Comparison of ENCODE assay signal across 26 cellular contexts in the genomic region with DNA sequence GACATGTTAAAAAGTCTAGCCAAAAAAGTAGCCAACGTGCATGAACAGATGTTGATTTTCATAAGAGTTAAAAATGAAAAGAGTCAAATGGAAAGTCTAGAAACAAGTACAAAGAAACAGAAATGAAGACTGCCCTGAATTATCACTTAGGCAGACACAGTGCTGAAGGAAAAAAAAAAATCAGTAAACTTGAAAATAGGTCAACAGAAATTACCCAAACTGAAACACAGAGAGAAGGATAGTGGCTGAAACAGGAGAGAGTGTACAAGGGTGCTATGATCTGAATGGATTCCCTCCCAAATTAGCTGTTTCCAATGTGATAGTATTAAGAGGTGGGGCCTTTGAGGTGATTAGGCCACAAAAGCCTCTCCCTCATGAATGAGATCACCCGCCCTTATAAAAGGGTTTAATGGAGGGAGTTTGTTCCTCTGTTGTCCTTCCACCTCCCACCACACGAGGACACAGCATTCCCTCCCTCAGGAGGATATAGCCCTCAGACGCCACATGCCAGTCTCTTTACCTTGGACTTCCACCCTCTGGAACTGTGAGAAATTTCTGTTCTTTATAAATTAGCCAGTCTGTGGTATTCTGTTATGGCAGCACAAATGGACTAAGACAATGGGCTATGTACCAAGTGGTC.
DNase-seq lines count a peak whose midpoint lies in the region; ATAC-seq, FAIRE-seq and TF ChIP-seq lines count a peak whose summit lies in the region.
"Had no signal": no experiment of that assay in that cellular context is flagged by ENCODE, and none has a peak within 500 bp of the region (broad histone marks: within the 10 kb centered on the region; RNA-seq: fewer than 3 reads in every experiment).

No MANE protein-coding gene starts in this region.

- WGBS in A549 (ENCODE audit: missing lambda C conversion rate): 85% methylated on average over 4 of the region's 4 CpGs
- WGBS in pancreas, 2 donors: 88 to 92% methylated on average over 4 of the region's 4 CpGs

- no peak overlapping the region for H3K4me3 ChIP-seq in A549
- H3K4me3 ChIP-seq in NT2/D1 (ENCODE audit: insufficient read length, low read depth): no peak overlapping the region
- no peak overlapping the region for H3K4me3 ChIP-seq in pancreas
- H3K4me3 ChIP-seq: HAP-1, lung, testis had no signal

- H3K4me3 Mint-ChIP-seq in T-helper 17 cell: no peak overlapping the region
- H3K4me3 Mint-ChIP-seq in stimulated activated naive B cell treated with anti-CD40 and anti-IgM and Interleukin-4, amounts not matched to agents 10 μg/mL and 1 μg/mL and 100 μg/mL, for 72 hours: no peak overlapping the region
- H3K4me3 Mint-ChIP-seq: brain; immature natural killer cell; naive thymus-derived CD8-positive, alpha-beta T cell; T-helper 1 cell treated with Interleukin-12 subunit alpha and Interleukin-12 subunit beta and Interleukin-4 antibody, amounts not matched to agents 30 μg/mL and 1 μg/mL, for 36 hours had no signal

- no peak overlapping the region for H3K4me2 ChIP-seq in A549

- CTCF ChIA-PET in A549 (lab: Yijun Ruan, JAX): interaction anchor here (0.7 kb wide), 1 partner anchor 118 kb away, joined by 5 read pairs; no protein-coding TSS in a partner anchor

- ATAC-seq in A549: peak; percentile 34 to 46; a peak in 3 of 6 replicates
- ATAC-seq in GM21723 (IDR thresholded peaks at IDR 0.05; ENCODE audit: unreplicated experiment): peak; percentile 63
- no peak for ATAC-seq in T-helper 17 cell
- no peak for ATAC-seq in pancreas
- no peak for ATAC-seq in stimulated activated naive B cell treated with anti-CD40 and anti-IgM and Interleukin-4, amounts not matched to agents 10 μg/mL and 1 μg/mL and 100 μg/mL, for 72 hours (replicated peaks)
- ATAC-seq: naive thymus-derived CD8-positive, alpha-beta T cell had no signal

- TF ChIP-seq EP300 in A549 (IDR thresholded peaks at IDR 0.05): no peak

- FAIRE-seq in A549 (lab: Jason Lieb, UNC): no peak
- FAIRE-seq in pancreas (lab: Jason Lieb, UNC): no peak
- FAIRE-seq: GM12891, GM19239 had no signal

- DNase-seq in A549 (ENCODE audit: low read depth in 1 of 2, low spot score in 1 of 2) (no peak), NT2/D1 (ENCODE audit: low read depth, low spot score) (peak; percentile 25), iPS-NIHi7 (ENCODE audit: extremely low spot score) (peak; percentile 60), NCI-H1417 treated with DMSO at 0.1 percent for 48 hours (lab: John Stamatoyannopoulos, UW) (no peak), T-helper 17 cell (no peak), pancreas (no peak)
- no peak for DNase-seq in stimulated activated naive B cell treated with anti-CD40 and anti-IgM and Interleukin-4, amounts not matched to agents 10 μg/mL and 1 μg/mL and 100 μg/mL, for 72 hours
- DNase-seq: activated CD4-positive, alpha-beta T cell treated with anti-CD3 and anti-CD28 coated beads, Interleukin-2, amount 50 U/mL, for 4 hours; activated CD8-positive, alpha-beta memory T cell treated with anti-CD3 and anti-CD28 coated beads, Interleukin-2, amount 50 U/mL, for 48 hours; activated gamma-delta T cell; DMS 273 treated with DMSO at 0.1 percent for 48 hours; immature natural killer cell; MM.1S; naive thymus-derived CD8-positive, alpha-beta T cell; NCI-H748 treated with DMSO at 0.1 percent for 48 hours; OCI-M1; posterior cingulate gyrus; SIG-M5; testis had no signal

- H3K27ac Mint-ChIP-seq in T-helper 17 cell: no peak overlapping the region
- no peak overlapping the region for H3K27ac Mint-ChIP-seq in stimulated activated naive B cell treated with anti-CD40 and anti-IgM and Interleukin-4, amounts not matched to agents 10 μg/mL and 1 μg/mL and 100 μg/mL, for 72 hours
- H3K27ac Mint-ChIP-seq: brain; immature natural killer cell; naive thymus-derived CD8-positive, alpha-beta T cell; T-helper 1 cell treated with Interleukin-12 subunit alpha and Interleukin-12 subunit beta and Interleukin-4 antibody, amounts not matched to agents 30 μg/mL and 1 μg/mL, for 36 hours had no signal

- intact Hi-C loops in pancreas (cut with DNase I): no loop called here

- no peak overlapping the region for H3K27ac ChIP-seq in A549
- no peak overlapping the region for H3K27ac ChIP-seq in pancreas
- H3K27ac ChIP-seq: testis had no signal

- POLR2A ChIA-PET in A549 (lab: Yijun Ruan, JAX): no interaction called here

- H3K27me3 ChIP-seq in NT2/D1 (ENCODE audit: insufficient read depth, insufficient read length): no peaks in the 10 kb centered on the region
- H3K27me3 ChIP-seq in pancreas: no peaks in the 10 kb centered on the region
- H3K27me3 ChIP-seq: testis had no signal

- H3K4me1 ChIP-seq in A549 (peaks cover 12% of the 10 kb centered on the region; the same call in 2 of the 3 replicates), NT2/D1 (ENCODE audit: insufficient read depth, insufficient read length) (no peaks in the 10 kb centered on the region), pancreas (peaks cover 10 to 17% (median 11%) of the 10 kb centered on the region in 3 donors)
- H3K4me1 ChIP-seq: HAP-1, testis had no signal

- peaks cover 31% of the 10 kb centered on the region for H3K27me3 Mint-ChIP-seq in T-helper 17 cell
- no peaks in the 10 kb centered on the region for H3K27me3 Mint-ChIP-seq in stimulated activated naive B cell treated with anti-CD40 and anti-IgM and Interleukin-4, amounts not matched to agents 10 μg/mL and 1 μg/mL and 100 μg/mL, for 72 hours
- H3K27me3 Mint-ChIP-seq: brain had no signal

- TF ChIP-seq RAD21 in A549 (conservative IDR thresholded peaks at IDR 0.05 in 1 of 2, IDR thresholded peaks at IDR 0.05 in 1 of 2): no peak

- peaks cover 2% of the 10 kb centered on the region for H3K36me3 Mint-ChIP-seq in T-helper 17 cell (ENCODE audit: low read depth)
- H3K36me3 Mint-ChIP-seq in stimulated activated naive B cell treated with anti-CD40 and anti-IgM and Interleukin-4, amounts not matched to agents 10 μg/mL and 1 μg/mL and 100 μg/mL, for 72 hours: no peaks in the 10 kb centered on the region
- H3K36me3 Mint-ChIP-seq: brain; immature natural killer cell; naive thymus-derived CD8-positive, alpha-beta T cell had no signal

- no peak for TF ChIP-seq POLR2A in A549 (IDR thresholded peaks at IDR 0.05; ENCODE audit: low read length)

- no peak overlapping the region for H3K9ac ChIP-seq in NT2/D1 (ENCODE audit: insufficient read length, low read depth)

- H3K9me3 Mint-ChIP-seq in stimulated activated naive B cell treated with anti-CD40 and anti-IgM and Interleukin-4, amounts not matched to agents 10 μg/mL and 1 μg/mL and 100 μg/mL, for 72 hours: no peaks in the 10 kb centered on the region
- H3K9me3 Mint-ChIP-seq: T-helper 1 cell treated with Interleukin-12 subunit alpha and Interleukin-12 subunit beta and Interleukin-4 antibody, amounts not matched to agents 30 μg/mL and 1 μg/mL, for 36 hours had no signal

- H3K9me3 ChIP-seq in A549: no peaks in the 10 kb centered on the region
- H3K9me3 ChIP-seq in NT2/D1 (ENCODE audit: insufficient read depth, low read length): no peaks in the 10 kb centered on the region
- H3K9me3 ChIP-seq in T-helper 17 cell (ENCODE audit: control insufficient read depth, low read length, poor library complexity, severe bottlenecking): no peaks in the 10 kb centered on the region
- no peaks in the 10 kb centered on the region for H3K9me3 ChIP-seq in pancreas
- H3K9me3 ChIP-seq: HAP-1, testis had no signal

- TF ChIP-seq CTCF in A549 (IDR thresholded peaks at IDR 0.05): no peak
- TF ChIP-seq CTCF in pancreas (IDR thresholded peaks at IDR 0.05): no peak

- H3K36me3 ChIP-seq in NT2/D1 (ENCODE audit: insufficient read depth, insufficient read length, low read length) (no peaks in the 10 kb centered on the region), pancreas (no peaks in the 10 kb centered on the region)
- H3K36me3 ChIP-seq: HAP-1 had no signal

- H3K4me1 Mint-ChIP-seq in T-helper 17 cell: peaks cover 2% of the 10 kb centered on the region
- no peaks in the 10 kb centered on the region for H3K4me1 Mint-ChIP-seq in stimulated activated naive B cell treated with anti-CD40 and anti-IgM and Interleukin-4, amounts not matched to agents 10 μg/mL and 1 μg/mL and 100 μg/mL, for 72 hours
- H3K4me1 Mint-ChIP-seq: immature natural killer cell; naive thymus-derived CD8-positive, alpha-beta T cell had no signal

TF ChIP-seq in A549, 52 proteins besides CTCF, POLR2A, EP300 and RAD21:
- TF ChIP-seq, protein P1, sequence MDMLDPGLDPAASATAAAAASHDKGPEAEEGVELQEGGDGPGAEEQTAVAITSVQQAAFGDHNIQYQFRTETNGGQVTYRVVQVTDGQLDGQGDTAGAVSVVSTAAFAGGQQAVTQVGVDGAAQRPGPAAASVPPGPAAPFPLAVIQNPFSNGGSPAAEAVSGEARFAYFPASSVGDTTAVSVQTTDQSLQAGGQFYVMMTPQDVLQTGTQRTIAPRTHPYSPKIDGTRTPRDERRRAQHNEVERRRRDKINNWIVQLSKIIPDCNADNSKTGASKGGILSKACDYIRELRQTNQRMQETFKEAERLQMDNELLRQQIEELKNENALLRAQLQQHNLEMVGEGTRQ (IDR thresholded peaks at IDR 0.05): no peak

Comparison
In these comparisons a context has a peak if more than half of its experiments do, and no peak if none do; other contexts are left out.
1. ATAC-seq: peak in A549 (2 of 2) and GM21723 (single experiment); none in T-helper 17 cell (single experiment), pancreas (0 of 4) and stimulated activated naive B cell treated with anti-CD40 and anti-IgM and Interleukin-4, amounts not matched to agents 10 μg/mL and 1 μg/mL and 100 μg/mL, for 72 hours (0 of 2).
2. DNase-seq: peak in NT2/D1 (single experiment) and iPS-NIHi7 (single experiment); none in A549 (0 of 2), NCI-H1417 treated with DMSO at 0.1 percent for 48 hours (single experiment), T-helper 17 cell (0 of 3), pancreas (0 of 6) and stimulated activated naive B cell treated with anti-CD40 and anti-IgM and Interleukin-4, amounts not matched to agents 10 μg/mL and 1 μg/mL and 100 μg/mL, for 72 hours (single experiment).